In the genomic region with DNA sequence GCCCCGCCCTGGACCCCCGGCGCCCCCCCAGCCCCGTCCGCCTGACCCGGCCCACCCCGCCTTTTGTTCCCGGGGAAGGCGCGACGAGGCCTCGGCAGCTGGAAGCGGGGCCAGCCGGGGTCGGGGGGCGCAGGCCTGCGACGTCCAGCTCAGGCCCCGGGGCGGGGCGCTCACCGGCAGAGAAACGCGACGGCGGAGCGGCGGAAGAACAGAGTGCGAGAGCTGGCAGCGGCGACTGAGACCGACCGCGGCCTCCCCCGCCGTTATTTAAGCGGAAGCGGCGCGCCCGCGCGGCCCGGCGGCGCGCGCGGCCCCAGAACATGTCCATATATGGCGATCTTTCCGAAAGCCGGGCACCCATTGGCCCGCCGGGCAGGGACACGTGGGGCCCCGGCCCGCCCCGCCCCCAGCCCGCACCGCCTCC, we compare ENCODE assay signal across 8 cellular contexts. TPM values are rescaled to one million over a fixed set of nuclear protein-coding genes. Genes with fewer than 3 reads are reported as not detected.
DNase-seq lines count a peak whose midpoint lies in the region; ATAC-seq and TF ChIP-seq lines count a peak whose summit lies in the region.

A gene (minus strand): TSS at position 240 of the 424 bp plus-strand sequence. CDS start 445 bp downstream, outside the sequence.

- H3K9me3 Mint-ChIP-seq in activated naive CD4-positive, alpha-beta T cell treated with anti-CD3 and anti-CD28 coated beads, Interleukin-2, amount 10 ng/mL, durations not matched to agents 7 days and 5 days: no peaks in the 10 kb centered on the region

- peak within 1 kb of the TSS; percentile 81 for H3K9ac ChIP-seq in SK-N-SH

- peaks cover 3% of the 10 kb centered on the region for H3K27me3 Mint-ChIP-seq in activated naive CD4-positive, alpha-beta T cell treated with anti-CD3 and anti-CD28 coated beads, Interleukin-2, amount 10 ng/mL, durations not matched to agents 7 days and 5 days

- peaks cover 25% of the 10 kb centered on the region for H3K36me3 ChIP-seq in H7 (replicated peaks; ENCODE audit: control insufficient read depth, insufficient read depth, low read length)
- H3K36me3 ChIP-seq in SK-N-SH (replicated peaks in 1 of 2; ENCODE audit: control insufficient read depth in 1 of 2, insufficient read depth in 2 of 2, low read length in 1 of 2): peaks cover 35 to 45% of the 10 kb centered on the region in 2 experiments
- peaks cover 0 to 40% of the 10 kb centered on the region in 2 donors for H3K36me3 ChIP-seq in gastroesophageal sphincter

- peaks cover 53% of the 10 kb centered on the region for H4K20me1 ChIP-seq in SK-N-SH (ENCODE audit: insufficient read depth)

- 0% methylated on average over 17 of the region's 60 CpGs for WGBS in SK-N-SH (ENCODE audit: low lambda C conversion rate)
- WGBS in gastroesophageal sphincter (ENCODE audit: low coverage in 1 of 2), 2 donors: no CpG with 5 or more reads among the region's 60 CpGs

- CTCF ChIA-PET in SK-N-SH (lab: Yijun Ruan, JAX): interaction anchor here (0.6 to 4.2 kb wide), 4 partner anchors 25 to 447 kb away, joined by 3 to 20 read pairs (median 4); no protein-coding TSS in a partner anchor
- CTCF ChIA-PET in activated naive CD4-positive, alpha-beta T cell treated with anti-CD3 and anti-CD28 coated beads, Interleukin-2, amount 10 ng/mL, durations not matched to agents 7 days and 5 days (lab: Charles Lee): no interaction called here

- peak within 1 kb of the TSS; percentile 93 for H3K27ac Mint-ChIP-seq in activated naive CD4-positive, alpha-beta T cell treated with anti-CD3 and anti-CD28 coated beads, Interleukin-2, amount 10 ng/mL, durations not matched to agents 7 days and 5 days

- peak within 1 kb of the TSS; percentile 88 for H3K27ac ChIP-seq in SK-N-SH (ENCODE audit: low read depth in 2 of 2, low read length in 1 of 2)
- peak within 1 kb of the TSS; percentile 94 to 100 (median 98) for H3K27ac ChIP-seq in gastroesophageal sphincter

- no peak for TF ChIP-seq CTCF in SK-N-SH (IDR thresholded peaks at IDR 0.05)
- no peak for TF ChIP-seq CTCF in gastroesophageal sphincter (IDR thresholded peaks at IDR 0.05)
- no peak for TF ChIP-seq CTCF in subcutaneous adipose tissue (IDR thresholded peaks at IDR 0.05; ENCODE audit: low read depth)

- TF ChIP-seq RAD21 in SK-N-SH (IDR thresholded peaks at IDR 0.05; ENCODE audit: low read length): no peak

- POLR2A ChIA-PET in SK-N-SH (lab: Yijun Ruan, JAX): interaction anchor here (0.6 to 2.5 kb wide), 11 partner anchors 13 to 117 kb away, joined by 3 to 12 read pairs (median 4); a partner anchor contains a TSS

- peak; percentile 99 for TF ChIP-seq POLR2A in gastroesophageal sphincter (IDR thresholded peaks at IDR 0.05)

- peaks cover 46% of the 10 kb centered on the region for H3K36me3 Mint-ChIP-seq in activated naive CD4-positive, alpha-beta T cell treated with anti-CD3 and anti-CD28 coated beads, Interleukin-2, amount 10 ng/mL, durations not matched to agents 7 days and 5 days

- H3F3A ChIP-seq in SK-N-SH (replicated peaks; ENCODE audit: insufficient read depth): peaks cover 71% of the 10 kb centered on the region

- H3K9me3 ChIP-seq in SK-N-SH (no peaks in the 10 kb centered on the region), gastroesophageal sphincter (no peaks in the 10 kb centered on the region)

- no peaks in the 10 kb centered on the region for H3K27me3 ChIP-seq in H7 (ENCODE audit: control insufficient read depth, insufficient read depth, low read length)
- H3K27me3 ChIP-seq in SK-N-SH (ENCODE audit: insufficient read depth): no peaks in the 10 kb centered on the region
- no peaks in the 10 kb centered on the region for H3K27me3 ChIP-seq in gastroesophageal sphincter

- peaks cover 88% of the 10 kb centered on the region for H3K79me2 ChIP-seq in SK-N-SH (ENCODE audit: insufficient read depth)

- no peak within 1 kb of the TSS for H2AFZ ChIP-seq in SK-N-SH (ENCODE audit: low read depth)

- H3K4me2 ChIP-seq in SK-N-SH: peak within 1 kb of the TSS; percentile 93

- DNase-seq in DMS53 treated with DMSO at 0.1 percent for 48 hours (lab: John Stamatoyannopoulos, UW; ENCODE audit: unreplicated experiment): peak; percentile 65
- peak; percentile 99 for DNase-seq in H7
- peak; percentile 86 for DNase-seq in MV-4-11 (lab: John Stamatoyannopoulos, UW)
- peak; percentile 100 for DNase-seq in SK-N-SH
- peak; percentile 93 for DNase-seq in activated naive CD4-positive, alpha-beta T cell treated with anti-CD3 and anti-CD28 coated beads, Interleukin-2, amount 10 ng/mL, durations not matched to agents 7 days and 5 days
- DNase-seq in non-pigmented ciliary epithelial cell (ENCODE audit: low read depth): peak; percentile 50

- peaks cover 40% of the 10 kb centered on the region for H3K4me1 Mint-ChIP-seq in activated naive CD4-positive, alpha-beta T cell treated with anti-CD3 and anti-CD28 coated beads, Interleukin-2, amount 10 ng/mL, durations not matched to agents 7 days and 5 days

- peak in 1 of 2 experiments; percentile 82; a peak in 1 of 4 replicates for TF ChIP-seq EP300 in SK-N-SH (IDR thresholded peaks at IDR 0.05; ENCODE audit: borderline replicate concordance in 1 of 2, low read depth in 1 of 2, low read length in 1 of 2)
- no peak for TF ChIP-seq EP300 in gastroesophageal sphincter (IDR thresholded peaks at IDR 0.05)

- peak; percentile 81 for ATAC-seq in gastroesophageal sphincter

- H3K4me3 ChIP-seq in H7 (ENCODE audit: insufficient read depth, low read depth, low read length) (peak within 1 kb of the TSS; percentile 99), SK-N-SH (ENCODE audit: low read depth in 2 of 2, low read length in 1 of 2) (peak within 1 kb of the TSS; percentile 70 to 91), gastroesophageal sphincter (peak within 1 kb of the TSS; percentile 70 to 83)

- peak within 1 kb of the TSS; percentile 97 for H3K4me3 Mint-ChIP-seq in activated naive CD4-positive, alpha-beta T cell treated with anti-CD3 and anti-CD28 coated beads, Interleukin-2, amount 10 ng/mL, durations not matched to agents 7 days and 5 days

- H3K9me2 ChIP-seq in SK-N-SH: no peaks in the 10 kb centered on the region

- peaks cover 17 to 57% of the 10 kb centered on the region in 2 experiments; a peak in 3 of 4 replicates for H3K4me1 ChIP-seq in SK-N-SH (ENCODE audit: control insufficient read depth in 1 of 2, insufficient read depth in 2 of 2, low read depth in 1 of 2, low read length in 1 of 2)
- peaks cover 0 to 60% (median 27%) of the 10 kb centered on the region in 3 donors for H3K4me1 ChIP-seq in gastroesophageal sphincter

TF ChIP-seq in SK-N-SH, 30 proteins besides CTCF, POLR2A, EP300 and RAD21 (continues in another document):
- TF ChIP-seq MEF2A (IDR thresholded peaks at IDR 0.05; ENCODE audit: borderline replicate concordance, low read depth) (no peak; the same call in 1 of the 2 replicates), ELF1 (IDR thresholded peaks at IDR 0.05) (no peak), FOSL2 (IDR thresholded peaks at IDR 0.05; ENCODE audit: borderline replicate concordance, low read depth) (0 out of 2 replicates have a peak, but pooled peaks have one; percentile 9), NFIC (IDR thresholded peaks at IDR 0.05; ENCODE audit: borderline replicate concordance) (peak; percentile 64), RXRA (IDR thresholded peaks at IDR 0.05; ENCODE audit: borderline replicate concordance, low read depth) (no peak), RFX5 (IDR thresholded peaks at IDR 0.05; ENCODE audit: low read length) (no peak), FOXJ3 (CRISPR knock-in tag; IDR thresholded peaks at IDR 0.05) (no peak), TEAD4 (IDR thresholded peaks at IDR 0.05; ENCODE audit: borderline replicate concordance, insufficient read depth) (no peak), SMC3 (IDR thresholded peaks at IDR 0.05; ENCODE audit: low read depth, low read length) (no peak), GABPA (IDR thresholded peaks at IDR 0.05; ENCODE audit: low read depth) (0 out of 2 replicates have a peak, but pooled peaks have one; percentile 26)
- TF ChIP-seq, protein P1, sequence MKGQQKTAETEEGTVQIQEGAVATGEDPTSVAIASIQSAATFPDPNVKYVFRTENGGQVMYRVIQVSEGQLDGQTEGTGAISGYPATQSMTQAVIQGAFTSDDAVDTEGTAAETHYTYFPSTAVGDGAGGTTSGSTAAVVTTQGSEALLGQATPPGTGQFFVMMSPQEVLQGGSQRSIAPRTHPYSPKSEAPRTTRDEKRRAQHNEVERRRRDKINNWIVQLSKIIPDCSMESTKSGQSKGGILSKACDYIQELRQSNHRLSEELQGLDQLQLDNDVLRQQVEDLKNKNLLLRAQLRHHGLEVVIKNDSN (IDR thresholded peaks at IDR 0.05; ENCODE audit: borderline replicate concordance, low read depth): peak; percentile 86
- TF ChIP-seq, protein P2, sequence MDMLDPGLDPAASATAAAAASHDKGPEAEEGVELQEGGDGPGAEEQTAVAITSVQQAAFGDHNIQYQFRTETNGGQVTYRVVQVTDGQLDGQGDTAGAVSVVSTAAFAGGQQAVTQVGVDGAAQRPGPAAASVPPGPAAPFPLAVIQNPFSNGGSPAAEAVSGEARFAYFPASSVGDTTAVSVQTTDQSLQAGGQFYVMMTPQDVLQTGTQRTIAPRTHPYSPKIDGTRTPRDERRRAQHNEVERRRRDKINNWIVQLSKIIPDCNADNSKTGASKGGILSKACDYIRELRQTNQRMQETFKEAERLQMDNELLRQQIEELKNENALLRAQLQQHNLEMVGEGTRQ (IDR thresholded peaks at IDR 0.05; ENCODE audit: borderline replicate concordance, low read depth, low read length): peak; percentile 62
- TF ChIP-seq, protein P3, sequence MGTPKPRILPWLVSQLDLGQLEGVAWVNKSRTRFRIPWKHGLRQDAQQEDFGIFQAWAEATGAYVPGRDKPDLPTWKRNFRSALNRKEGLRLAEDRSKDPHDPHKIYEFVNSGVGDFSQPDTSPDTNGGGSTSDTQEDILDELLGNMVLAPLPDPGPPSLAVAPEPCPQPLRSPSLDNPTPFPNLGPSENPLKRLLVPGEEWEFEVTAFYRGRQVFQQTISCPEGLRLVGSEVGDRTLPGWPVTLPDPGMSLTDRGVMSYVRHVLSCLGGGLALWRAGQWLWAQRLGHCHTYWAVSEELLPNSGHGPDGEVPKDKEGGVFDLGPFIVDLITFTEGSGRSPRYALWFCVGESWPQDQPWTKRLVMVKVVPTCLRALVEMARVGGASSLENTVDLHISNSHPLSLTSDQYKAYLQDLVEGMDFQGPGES (IDR thresholded peaks at IDR 0.05; ENCODE audit: low read depth, low read length): no peak
- TF ChIP-seq, protein P4, sequence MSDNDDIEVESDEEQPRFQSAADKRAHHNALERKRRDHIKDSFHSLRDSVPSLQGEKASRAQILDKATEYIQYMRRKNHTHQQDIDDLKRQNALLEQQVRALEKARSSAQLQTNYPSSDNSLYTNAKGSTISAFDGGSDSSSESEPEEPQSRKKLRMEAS (IDR thresholded peaks at IDR 0.05; ENCODE audit: low read depth): 0 out of 2 replicates have a peak, but pooled peaks have one; percentile 51

RNA-seq across cellular contexts. Expression of the gene that starts here (rescaled TPM):
- total RNA-seq in H7 (2014; rRNA removed; shearing (Covaris generic)): 5,543 and 5,789 TPM in 2 replicates
- 3,367 and 7,871 TPM in 2 replicates for polyA plus RNA-seq in SK-N-SH (2012; rRNA removed)
- 4,016 and 6,640 TPM in 2 replicates for polyA plus RNA-seq in SK-N-SH (2012; cell fraction: cytosol; rRNA removed)
- polyA plus RNA-seq in SK-N-SH (2012; cell fraction: nucleus; rRNA removed): 7,589 and 12,425 TPM in 2 replicates
- 1,000 to 10,000 TPM in 3 of 4 donors, 100 to 1,000 TPM in 1; 829 to 1,848 (median 1,550) TPM for total RNA-seq in gastroesophageal sphincter
- total RNA-seq in subcutaneous adipose tissue: 1,000 to 10,000 TPM; 1,095 to 1,902 (median 1,493) TPM

Comparison
In these comparisons a context has a peak if more than half of its experiments do, and no peak if none do; other contexts are left out.
1. Peak in every context shown above with its lines: DNase-seq, ATAC-seq, H3K4me3 ChIP-seq and H3K27ac ChIP-seq.
2. DNase-seq: peak in every context shown above with its lines; median percentile 100 in SK-N-SH; 99 in H7; 93 in activated naive CD4-positive, alpha-beta T cell treated with anti-CD3 and anti-CD28 coated beads, Interleukin-2, amount 10 ng/mL, durations not matched to agents 7 days and 5 days; 86 in MV-4-11; 65 in DMS53 treated with DMSO at 0.1 percent for 48 hours; 50 in non-pigmented ciliary epithelial cell.